8 cellular contexts compared by ENCODE assay signal in the genomic region with DNA sequence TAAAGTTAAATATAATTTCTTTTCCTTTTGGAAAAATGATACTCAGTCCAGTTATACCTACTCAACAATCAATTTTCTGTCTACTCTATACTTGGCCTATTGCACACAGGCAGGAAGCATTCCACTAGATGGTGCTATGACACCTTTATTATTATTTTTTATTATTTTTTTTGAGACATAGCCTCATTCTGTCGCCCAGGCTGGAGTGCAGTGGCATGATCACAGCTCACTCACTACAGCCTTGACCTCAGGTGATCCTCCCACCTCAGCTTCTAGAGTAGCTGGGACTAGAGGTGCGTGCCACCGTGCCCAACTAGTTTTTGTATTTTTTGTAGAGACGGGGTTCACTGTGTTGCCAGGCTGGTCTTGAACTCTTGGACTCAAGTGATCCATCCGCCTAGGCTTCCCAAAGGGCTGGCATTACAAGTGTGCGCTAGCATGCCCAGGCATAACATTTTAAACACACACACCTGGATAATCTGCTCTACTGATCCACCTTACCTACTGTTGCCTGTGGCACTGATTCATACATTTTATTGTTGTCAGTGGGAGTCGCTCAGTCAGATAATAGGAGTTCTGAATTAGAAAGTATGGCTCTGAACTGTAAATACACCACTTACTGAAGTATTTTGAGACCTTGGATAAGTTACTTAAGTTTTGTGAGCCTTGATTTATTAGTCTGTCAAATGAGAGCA. TPM values are rescaled to one million over a fixed set of nuclear protein-coding genes. Genes with fewer than 3 reads are reported as not detected.
DNase-seq lines count a peak whose midpoint lies in the region; ATAC-seq and TF ChIP-seq lines count a peak whose summit lies in the region.

No MANE protein-coding gene starts in this region.

- no peaks in the 10 kb centered on the region for H3K27me3 Mint-ChIP-seq in activated CD8-positive, alpha-beta memory T cell treated with anti-CD3 and anti-CD28 coated beads, Interleukin-2, amount 10 ng/mL, durations not matched to agents 7 days and 5 days
- H3K27me3 Mint-ChIP-seq in stimulated activated naive B cell treated with anti-CD40 and anti-IgM and Interleukin-4, amounts not matched to agents 10 μg/mL and 1 μg/mL and 100 μg/mL, for 72 hours = no peaks in the 10 kb centered on the region

- peaks cover 29% of the 10 kb centered on the region for H3K4me1 Mint-ChIP-seq in activated CD8-positive, alpha-beta memory T cell treated with anti-CD3 and anti-CD28 coated beads, Interleukin-2, amount 10 ng/mL, durations not matched to agents 7 days and 5 days
- H3K4me1 Mint-ChIP-seq in stimulated activated naive B cell treated with anti-CD40 and anti-IgM and Interleukin-4, amounts not matched to agents 10 μg/mL and 1 μg/mL and 100 μg/mL, for 72 hours = peaks cover 9 to 10% of the 10 kb centered on the region in 2 donors

- no peak for DNase-seq in activated CD8-positive, alpha-beta memory T cell treated with anti-CD3 and anti-CD28 coated beads, Interleukin-2, amount 10 ng/mL, durations not matched to agents 7 days and 5 days
- no peak for DNase-seq in activated CD8-positive, alpha-beta memory T cell treated with anti-CD3 and anti-CD28 coated beads, Interleukin-2, amount 50 U/mL, for 4 hours
- DNase-seq in RKO (ENCODE audit: low spot score) = peak; percentile 33
- peak; percentile 41 for DNase-seq in epithelial cell of esophagus (ENCODE audit: low read depth)
- no peak for DNase-seq in stimulated activated naive B cell treated with anti-CD40 and anti-IgM and Interleukin-4, amounts not matched to agents 10 μg/mL and 1 μg/mL and 100 μg/mL, for 72 hours
- no peak for DNase-seq in NCI-H1105 treated with DMSO at 0.1 percent for 48 hours (lab: John Stamatoyannopoulos, UW)

- no peaks in the 10 kb centered on the region for H3K9me3 Mint-ChIP-seq in activated CD8-positive, alpha-beta memory T cell treated with anti-CD3 and anti-CD28 coated beads, Interleukin-2, amount 10 ng/mL, durations not matched to agents 7 days and 5 days (ENCODE audit: low read depth)
- no peaks in the 10 kb centered on the region for H3K9me3 Mint-ChIP-seq in stimulated activated naive B cell treated with anti-CD40 and anti-IgM and Interleukin-4, amounts not matched to agents 10 μg/mL and 1 μg/mL and 100 μg/mL, for 72 hours

- no peak overlapping the region for H3K4me3 Mint-ChIP-seq in activated CD8-positive, alpha-beta memory T cell treated with anti-CD3 and anti-CD28 coated beads, Interleukin-2, amount 10 ng/mL, durations not matched to agents 7 days and 5 days
- H3K4me3 Mint-ChIP-seq in stimulated activated naive B cell treated with anti-CD40 and anti-IgM and Interleukin-4, amounts not matched to agents 10 μg/mL and 1 μg/mL and 100 μg/mL, for 72 hours = no peak overlapping the region

- ATAC-seq in activated CD8-positive, alpha-beta memory T cell treated with anti-CD3 and anti-CD28 coated beads, Interleukin-2, amount 10 ng/mL, durations not matched to agents 7 days and 5 days = peak; percentile 76
- ATAC-seq in stimulated activated naive B cell treated with anti-CD40 and anti-IgM and Interleukin-4, amounts not matched to agents 10 μg/mL and 1 μg/mL and 100 μg/mL, for 72 hours (replicated peaks) = peak; percentile 81 to 83
- no peak for ATAC-seq in HG03039 (IDR thresholded peaks at IDR 0.05; ENCODE audit: unreplicated experiment)
- ATAC-seq in HG02588 (IDR thresholded peaks at IDR 0.05; ENCODE audit: unreplicated experiment) = no peak

- H3K27ac Mint-ChIP-seq in activated CD8-positive, alpha-beta memory T cell treated with anti-CD3 and anti-CD28 coated beads, Interleukin-2, amount 10 ng/mL, durations not matched to agents 7 days and 5 days = peak overlapping the region; percentile 70
- no peak overlapping the region for H3K27ac Mint-ChIP-seq in stimulated activated naive B cell treated with anti-CD40 and anti-IgM and Interleukin-4, amounts not matched to agents 10 μg/mL and 1 μg/mL and 100 μg/mL, for 72 hours

- CTCF ChIA-PET in activated CD8-positive, alpha-beta memory T cell treated with anti-CD3 and anti-CD28 coated beads, Interleukin-2, amount 10 ng/mL, durations not matched to agents 7 days and 5 days (lab: Charles Lee) = interaction anchor here (0.6 to 4.0 kb wide), 19 partner anchors 9 to 444 kb away, joined by 3 to 57 read pairs (median 4); a partner anchor contains a TSS

- TF ChIP-seq CTCF in epithelial cell of esophagus (IDR thresholded peaks at IDR 0.05; ENCODE audit: insufficient read depth, low read depth, low read length, missing control alignments) = peak; percentile 41

- no peak overlapping the region for H3K4me3 ChIP-seq in epithelial cell of esophagus (ENCODE audit: low read length)

- peaks cover 40% of the 10 kb centered on the region for H3K36me3 Mint-ChIP-seq in activated CD8-positive, alpha-beta memory T cell treated with anti-CD3 and anti-CD28 coated beads, Interleukin-2, amount 10 ng/mL, durations not matched to agents 7 days and 5 days
- peaks cover 20 to 40% of the 10 kb centered on the region in 2 donors for H3K36me3 Mint-ChIP-seq in stimulated activated naive B cell treated with anti-CD40 and anti-IgM and Interleukin-4, amounts not matched to agents 10 μg/mL and 1 μg/mL and 100 μg/mL, for 72 hours

RNA-seq across cellular contexts. Expression of a gene that starts 56.2 kb away (rescaled TPM):
- 100 to 1,000 TPM in 1 of 2 experiments, 10 to 100 TPM in 1; 75.8 to 124 TPM for total RNA-seq in activated CD8-positive, alpha-beta memory T cell treated with anti-CD3 and anti-CD28 coated beads, Interleukin-2, amount 10 ng/mL, durations not matched to agents 7 days and 5 days

Comparison
In these comparisons a context has a peak if more than half of its experiments do, and no peak if none do; other contexts are left out.
1. ATAC-seq: peak in activated CD8-positive, alpha-beta memory T cell treated with anti-CD3 and anti-CD28 coated beads, Interleukin-2, amount 10 ng/mL, durations not matched to agents 7 days and 5 days (single experiment) and stimulated activated naive B cell treated with anti-CD40 and anti-IgM and Interleukin-4, amounts not matched to agents 10 μg/mL and 1 μg/mL and 100 μg/mL, for 72 hours (2 of 2); none in HG03039 (single experiment) and HG02588 (single experiment).
2. DNase-seq: peak in RKO (single experiment) and epithelial cell of esophagus (single experiment); none in activated CD8-positive, alpha-beta memory T cell treated with anti-CD3 and anti-CD28 coated beads, Interleukin-2, amount 10 ng/mL, durations not matched to agents 7 days and 5 days (single experiment), activated CD8-positive, alpha-beta memory T cell treated with anti-CD3 and anti-CD28 coated beads, Interleukin-2, amount 50 U/mL, for 4 hours (single experiment), stimulated activated naive B cell treated with anti-CD40 and anti-IgM and Interleukin-4, amounts not matched to agents 10 μg/mL and 1 μg/mL and 100 μg/mL, for 72 hours (single experiment) and NCI-H1105 treated with DMSO at 0.1 percent for 48 hours (single experiment).